ENCODE assay signal across 31 cellular contexts in the genomic region with DNA sequence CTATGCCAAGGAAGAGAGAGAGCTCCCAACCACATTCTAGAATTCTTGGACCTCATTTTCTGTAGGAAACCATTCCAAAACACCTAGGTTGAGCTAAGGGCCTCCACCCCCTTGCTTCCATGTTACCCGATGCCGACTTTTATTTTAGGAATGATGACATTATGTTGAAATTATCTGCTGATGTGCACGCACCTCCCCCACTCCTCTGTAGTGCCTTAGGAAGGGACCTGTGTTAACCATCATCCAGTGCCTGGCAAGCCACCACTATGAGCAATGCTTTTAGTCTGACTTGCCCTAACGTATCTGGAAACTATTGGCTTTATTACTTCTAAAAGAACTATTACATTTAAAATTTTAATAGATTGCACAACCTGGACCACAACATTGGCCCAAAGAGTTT. TPM values are rescaled to one million over a fixed set of nuclear protein-coding genes. Genes with fewer than 3 reads are reported as not detected.
DNase-seq lines count a peak whose midpoint lies in the region; TF ChIP-seq lines count a peak whose summit lies in the region.
"Had no signal": no experiment of that assay in that cellular context is flagged by ENCODE, and none has a peak within 500 bp of the region (broad histone marks: within the 10 kb centered on the region; RNA-seq: fewer than 3 reads in every experiment).

No MANE protein-coding gene starts in this region.

- H3K27me3 Mint-ChIP-seq in MCF 10A (ENCODE audit: insufficient read depth, unreplicated experiment) = no peaks in the 10 kb centered on the region
- no peaks in the 10 kb centered on the region for H3K27me3 Mint-ChIP-seq in activated T-helper 2 cell treated with anti-CD3 and anti-CD28 coated beads, Interferon-gamma antibody, Interleukin-2, Interleukin-4, amounts not matched to agents 10 μg/mL and 5 μg/mL and 100 μg/mL, durations not matched to agents 14 hours and 24 hours and 36 hours (ENCODE audit: low read depth)
- H3K27me3 Mint-ChIP-seq: activated CD4-positive, alpha-beta memory T cell treated with anti-CD3 and anti-CD28 coated beads, Interleukin-2, amount 10 ng/mL, durations not matched to agents 7 days and 5 days; activated naive CD4-positive, alpha-beta T cell treated with anti-CD3 and anti-CD28 coated beads, Interleukin-2, amount 50 U/mL, for 24 hours; activated T-helper 17 cell treated with anti-CD3 and anti-CD28 coated beads, Interleukin-2, amount 50 U/mL, for 72 hours had no signal

- no peak overlapping the region for H2AFZ ChIP-seq in mammary epithelial cell (ENCODE audit: low read depth, low read length)

- in situ Hi-C loops in mammary epithelial cell (cut with MboI; ENCODE audit: low sequenced_read_pairs in 2 of 2) = no loop called here

- intact Hi-C loops in MCF 10A (cut with micrococcal nuclease) = no loop called here
- intact Hi-C loops in breast epithelium (cut with DNase I; ENCODE audit: low total_unique reads) = no loop called here
- intact Hi-C loops in mammary epithelial cell (cut with micrococcal nuclease) = no loop called here
- intact Hi-C loops in activated T-helper 2 cell treated with anti-CD3 and anti-CD28 coated beads, Interferon-gamma antibody, Interleukin-2, Interleukin-4, amounts not matched to agents 10 μg/mL and 5 μg/mL and 100 μg/mL, durations not matched to agents 14 hours and 24 hours and 36 hours (cut with micrococcal nuclease) = no loop called here

- TF ChIP-seq CTCF in MCF 10A (IDR thresholded peaks at IDR 0.05; ENCODE audit: unreplicated experiment) (no peak), breast epithelium (IDR thresholded peaks at IDR 0.05) (no peak), mammary epithelial cell (conservative IDR thresholded peaks at IDR 0.05 in 1 of 2, IDR thresholded peaks at IDR 0.05 in 1 of 2; ENCODE audit: extremely low read depth in 1 of 2, insufficient read depth in 1 of 2, low read depth in 1 of 2, low read length in 2 of 2) (no peak), foreskin fibroblast (IDR thresholded peaks at IDR 0.05; ENCODE audit: low read depth, low read length) (no peak)

- H4K20me1 ChIP-seq in mammary epithelial cell (ENCODE audit: insufficient read depth, low read length) = no peaks in the 10 kb centered on the region

- H3K36me3 Mint-ChIP-seq in MCF 10A (ENCODE audit: insufficient read depth, unreplicated experiment) = peaks cover 40% of the 10 kb centered on the region
- peaks cover 79% of the 10 kb centered on the region for H3K36me3 Mint-ChIP-seq in activated T-helper 2 cell treated with anti-CD3 and anti-CD28 coated beads, Interferon-gamma antibody, Interleukin-2, Interleukin-4, amounts not matched to agents 10 μg/mL and 5 μg/mL and 100 μg/mL, durations not matched to agents 14 hours and 24 hours and 36 hours (ENCODE audit: low read depth)

- no peaks in the 10 kb centered on the region for H3K79me2 ChIP-seq in mammary epithelial cell (ENCODE audit: insufficient read depth, low read length)

- dilution Hi-C loops in mammary epithelial cell (cut with HindIII; ENCODE audit: low sequenced_read_pairs) = no loop called here

- H3K36me3 ChIP-seq in breast epithelium (peaks cover 13% of the 10 kb centered on the region), mammary epithelial cell (ENCODE audit: insufficient read depth, low read length) (peaks cover 35% of the 10 kb centered on the region)

- H3K4me3 ChIP-seq in breast epithelium (no peak overlapping the region), mammary epithelial cell (replicated peaks in 1 of 3; ENCODE audit: insufficient read depth in 1 of 3, low read depth in 2 of 3, low read length in 3 of 3) (no peak overlapping the region), foreskin fibroblast (ENCODE audit: low read depth in 1 of 2, low read length in 2 of 2) (no peak overlapping the region)
- H3K4me3 ChIP-seq: esophagus muscularis mucosa, K562, psoas muscle, thoracic aorta had no signal

- H3K4me2 ChIP-seq in mammary epithelial cell (ENCODE audit: insufficient read depth, low read depth, low read length) = peak overlapping the region; percentile 26

- H3K9me3 ChIP-seq in breast epithelium (no peaks in the 10 kb centered on the region), mammary epithelial cell (replicated peaks; ENCODE audit: insufficient read depth, low read length) (no peaks in the 10 kb centered on the region)
- H3K9me3 ChIP-seq: BE2C, esophagus muscularis mucosa, psoas muscle, thoracic aorta had no signal

- TF ChIP-seq POLR2A in breast epithelium (IDR thresholded peaks at IDR 0.05) = no peak

- DNase-seq in MCF 10A (ENCODE audit: unreplicated experiment) (peak; percentile 15), breast epithelium (ENCODE audit: low spot score in 2 of 2) (no peak), mammary epithelial cell (peak; percentile 29), foreskin fibroblast (peak; percentile 9 to 48), stromal cell of bone marrow (ENCODE audit: low read depth) (peak; percentile 45), NCI-H128 (lab: John Stamatoyannopoulos, UW; ENCODE audit: unreplicated experiment) (no peak), RPMI8226 (no peak)
- DNase-seq in activated T-helper 2 cell treated with anti-CD3 and anti-CD28 coated beads, Interferon-gamma antibody, Interleukin-2, Interleukin-4, amounts not matched to agents 10 μg/mL and 5 μg/mL and 100 μg/mL, durations not matched to agents 14 hours and 24 hours and 36 hours (ENCODE audit: low spot score) = no peak
- DNase-seq: activated CD4-positive, alpha-beta memory T cell treated with anti-CD3 and anti-CD28 coated beads, Interleukin-2, amount 10 ng/mL, durations not matched to agents 7 days and 5 days; activated CD4-positive, alpha-beta T cell treated with anti-CD3 and anti-CD28 coated beads for 1 hour; activated CD8-positive, alpha-beta memory T cell treated with anti-CD3 and anti-CD28 coated beads, Interleukin-2, amount 50 U/mL, for 48 hours; amygdala; BE2C; cortex of kidney; endodermal cell; GDM1; HCEC 1CT; head of caudate nucleus; MM.1S; NCI-H1417; NCI-H2081 treated with DMSO at 0.1 percent for 48 hours; NCI-H226; NCI-H748 treated with DMSO at 0.1 percent for 48 hours; stimulated activated naive CD8-positive, alpha-beta T cell treated with anti-CD3 and anti-CD28 coated beads, Interleukin-15, Interleukin-2, amounts not matched to agents 100 U/mL and 50 U/mL, for 24 hours had no signal

- H3K4me1 ChIP-seq in breast epithelium (no peaks in the 10 kb centered on the region), mammary epithelial cell (ENCODE audit: insufficient read depth, low read length) (no peaks in the 10 kb centered on the region)
- H3K4me1 ChIP-seq: BE2C, esophagus muscularis mucosa, psoas muscle had no signal

- H3K4me3 Mint-ChIP-seq in MCF 10A (ENCODE audit: unreplicated experiment) = no peak overlapping the region
- no peak overlapping the region for H3K4me3 Mint-ChIP-seq in activated T-helper 2 cell treated with anti-CD3 and anti-CD28 coated beads, Interferon-gamma antibody, Interleukin-2, Interleukin-4, amounts not matched to agents 10 μg/mL and 5 μg/mL and 100 μg/mL, durations not matched to agents 14 hours and 24 hours and 36 hours (ENCODE audit: low read depth)
- H3K4me3 Mint-ChIP-seq: activated CD4-positive, alpha-beta memory T cell treated with anti-CD3 and anti-CD28 coated beads, Interleukin-2, amount 10 ng/mL, durations not matched to agents 7 days and 5 days; activated naive CD4-positive, alpha-beta T cell treated with anti-CD3 and anti-CD28 coated beads, Interleukin-2, amount 50 U/mL, for 24 hours; activated T-helper 17 cell treated with anti-CD3 and anti-CD28 coated beads, Interleukin-2, amount 50 U/mL, for 72 hours; endodermal cell; neural crest cell had no signal

- POLR2A ChIA-PET in MCF 10A (lab: Yijun Ruan, JAX) = interaction anchor here (0.7 to 0.9 kb wide), 2 partner anchors 43 to 51 kb away, joined by 3 read pairs; a partner anchor contains a TSS

- peaks cover 6% of the 10 kb centered on the region for H3K4me1 Mint-ChIP-seq in MCF 10A (ENCODE audit: insufficient read depth, unreplicated experiment)
- H3K4me1 Mint-ChIP-seq in activated T-helper 2 cell treated with anti-CD3 and anti-CD28 coated beads, Interferon-gamma antibody, Interleukin-2, Interleukin-4, amounts not matched to agents 10 μg/mL and 5 μg/mL and 100 μg/mL, durations not matched to agents 14 hours and 24 hours and 36 hours (ENCODE audit: low read depth) = no peaks in the 10 kb centered on the region
- H3K4me1 Mint-ChIP-seq: activated CD4-positive, alpha-beta memory T cell treated with anti-CD3 and anti-CD28 coated beads, Interleukin-2, amount 10 ng/mL, durations not matched to agents 7 days and 5 days; activated naive CD4-positive, alpha-beta T cell treated with anti-CD3 and anti-CD28 coated beads, Interleukin-2, amount 50 U/mL, for 24 hours; activated T-helper 17 cell treated with anti-CD3 and anti-CD28 coated beads, Interleukin-2, amount 50 U/mL, for 72 hours; endodermal cell; neural crest cell had no signal

- no peak overlapping the region for H3K9ac ChIP-seq in mammary epithelial cell (ENCODE audit: insufficient read depth, low read length)

- H3K27ac ChIP-seq in breast epithelium (no peak overlapping the region), mammary epithelial cell (ENCODE audit: insufficient read depth, low read depth, low read length) (no peak overlapping the region)
- H3K27ac ChIP-seq: esophagus muscularis mucosa, psoas muscle, thoracic aorta had no signal

- no peaks in the 10 kb centered on the region for H3K9me3 Mint-ChIP-seq in MCF 10A (ENCODE audit: unreplicated experiment)
- H3K9me3 Mint-ChIP-seq in activated T-helper 2 cell treated with anti-CD3 and anti-CD28 coated beads, Interferon-gamma antibody, Interleukin-2, Interleukin-4, amounts not matched to agents 10 μg/mL and 5 μg/mL and 100 μg/mL, durations not matched to agents 14 hours and 24 hours and 36 hours = no peaks in the 10 kb centered on the region
- H3K9me3 Mint-ChIP-seq: activated CD4-positive, alpha-beta memory T cell treated with anti-CD3 and anti-CD28 coated beads, Interleukin-2, amount 10 ng/mL, durations not matched to agents 7 days and 5 days; activated naive CD4-positive, alpha-beta T cell treated with anti-CD3 and anti-CD28 coated beads, Interleukin-2, amount 50 U/mL, for 24 hours; activated T-helper 17 cell treated with anti-CD3 and anti-CD28 coated beads, Interleukin-2, amount 50 U/mL, for 72 hours; endodermal cell; neural crest cell had no signal

- H3K27me3 ChIP-seq in breast epithelium = no peaks in the 10 kb centered on the region
- no peaks in the 10 kb centered on the region for H3K27me3 ChIP-seq in mammary epithelial cell (ENCODE audit: insufficient read depth, low read length)
- H3K27me3 ChIP-seq: BE2C, esophagus muscularis mucosa had no signal

- BruUV-seq in MCF 10A (replicated peaks; lab: Mats Ljungman, UMichigan) (no TSS peak), mammary epithelial cell (replicated peaks; lab: Mats Ljungman, UMichigan) (no TSS peak)

- 31% methylated on average over 4 of the region's 4 CpGs for WGBS in mammary epithelial cell (ENCODE audit: low coverage, missing lambda C conversion rate)

- CTCF ChIA-PET in MCF 10A (lab: Yijun Ruan, JAX) (interaction anchor here (0.9 to 1.3 kb wide), 3 partner anchors 9 to 131 kb away, joined by 3 to 4 read pairs (median 3); no protein-coding TSS in a partner anchor), mammary epithelial cell (lab: Charles Lee; ENCODE audit: low non-redundant PET) (no interaction called here)

- peak overlapping the region; percentile 65 for H3K27ac Mint-ChIP-seq in MCF 10A (ENCODE audit: low read depth, unreplicated experiment)
- H3K27ac Mint-ChIP-seq in activated T-helper 2 cell treated with anti-CD3 and anti-CD28 coated beads, Interferon-gamma antibody, Interleukin-2, Interleukin-4, amounts not matched to agents 10 μg/mL and 5 μg/mL and 100 μg/mL, durations not matched to agents 14 hours and 24 hours and 36 hours = no peak overlapping the region
- H3K27ac Mint-ChIP-seq: activated CD4-positive, alpha-beta memory T cell treated with anti-CD3 and anti-CD28 coated beads, Interleukin-2, amount 10 ng/mL, durations not matched to agents 7 days and 5 days; activated T-helper 17 cell treated with anti-CD3 and anti-CD28 coated beads, Interleukin-2, amount 50 U/mL, for 72 hours; endodermal cell had no signal

RNA-seq across cellular contexts. Expression of a gene that starts 42.1 kb away (rescaled TPM):
- 19.3 and 26.7 TPM in 2 replicates for total RNA-seq in MCF 10A (2022)
- 10 to 100 TPM; 12.0 to 16.5 (median 12.1) TPM for total RNA-seq in breast epithelium
- 10 to 100 TPM; 16.2 to 36.9 TPM for total RNA-seq in mammary epithelial cell
- 33.3 TPM for polyA plus RNA-seq in mammary epithelial cell
- 26.0 TPM for polyA minus RNA-seq in mammary epithelial cell
- 98.2 and 99.9 TPM in 2 replicates for total RNA-seq in activated T-helper 2 cell treated with anti-CD3 and anti-CD28 coated beads, Interferon-gamma antibody, Interleukin-2, Interleukin-4, amounts not matched to agents 10 μg/mL and 5 μg/mL and 100 μg/mL, durations not matched to agents 14 hours and 24 hours and 36 hours

RNA-seq across cellular contexts. Expression of a gene that starts 42.8 kb away (rescaled TPM):
- total RNA-seq in MCF 10A (2022) (45.2 and 47.9 TPM in 2 replicates), breast epithelium (10 to 100 TPM; 34.4 to 45.0 (median 40.1) TPM), mammary epithelial cell (10 to 100 TPM; 46.0 to 46.6 TPM)
- polyA plus RNA-seq in mammary epithelial cell = 32.1 TPM
- 63.9 TPM for polyA minus RNA-seq in mammary epithelial cell
- 41.7 and 43.8 TPM in 2 replicates for total RNA-seq in activated T-helper 2 cell treated with anti-CD3 and anti-CD28 coated beads, Interferon-gamma antibody, Interleukin-2, Interleukin-4, amounts not matched to agents 10 μg/mL and 5 μg/mL and 100 μg/mL, durations not matched to agents 14 hours and 24 hours and 36 hours

Comparison
In these comparisons a context has a peak if more than half of its experiments do, and no peak if none do; other contexts are left out.
1. DNase-seq: peak in MCF 10A (single experiment), mammary epithelial cell (single experiment), foreskin fibroblast (2 of 2) and stromal cell of bone marrow (single experiment); none in breast epithelium (0 of 2), activated T-helper 2 cell treated with anti-CD3 and anti-CD28 coated beads, Interferon-gamma antibody, Interleukin-2, Interleukin-4, amounts not matched to agents 10 μg/mL and 5 μg/mL and 100 μg/mL, durations not matched to agents 14 hours and 24 hours and 36 hours (single experiment), NCI-H128 (single experiment) and RPMI8226 (single experiment).